Comparison of ENCODE assay signal across 26 cellular contexts in the genomic region with DNA sequence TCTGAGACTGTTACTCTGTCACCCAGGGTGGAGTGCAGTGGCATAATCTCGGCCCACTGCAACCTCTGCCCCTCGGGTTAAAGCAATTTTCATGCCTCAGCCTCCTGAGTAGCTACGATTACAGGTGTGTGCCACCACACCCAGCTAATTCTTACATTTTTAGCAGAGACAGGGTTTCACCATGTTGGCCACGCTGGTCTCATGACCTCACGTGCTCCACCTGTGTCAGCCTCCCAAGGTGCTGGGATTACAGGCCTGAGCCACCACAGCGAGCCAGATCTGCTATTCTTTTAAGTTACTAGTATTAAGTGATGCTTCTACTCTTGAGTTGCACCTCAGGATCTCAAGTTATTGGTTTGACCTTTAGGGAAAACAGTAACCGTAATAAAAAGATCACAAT. TPM values are rescaled to one million over a fixed set of nuclear protein-coding genes. Genes with fewer than 3 reads are reported as not detected.
DNase-seq lines count a peak whose midpoint lies in the region; ATAC-seq, FAIRE-seq and TF ChIP-seq lines count a peak whose summit lies in the region.
"Had no signal": no experiment of that assay in that cellular context is flagged by ENCODE, and none has a peak within 500 bp of the region (broad histone marks: within the 10 kb centered on the region; RNA-seq: fewer than 3 reads in every experiment).

No MANE protein-coding gene starts in this region.

- no peak for ATAC-seq in CD4-positive, CD25-positive, alpha-beta regulatory T cell (ENCODE audit: low read depth in 2 of 2)
- ATAC-seq in memory B cell (ENCODE audit: low read depth) (no peak), HG03439 (IDR thresholded peaks at IDR 0.05; ENCODE audit: unreplicated experiment) (no peak)
- no peak for ATAC-seq in activated CD8-positive, alpha-beta memory T cell treated with anti-CD3 and anti-CD28 coated beads, Interleukin-2, amount 10 ng/mL, durations not matched to agents 7 days and 5 days
- ATAC-seq: PC-3, Right ventricle myocardium inferior, SK-N-SH treated with all-trans-retinoic acid at 6 μM for 48 hours had no signal

- no peak overlapping the region for H3K27ac Mint-ChIP-seq in CD4-positive, CD25-positive, alpha-beta regulatory T cell
- peak overlapping the region; percentile 45 for H3K27ac Mint-ChIP-seq in memory B cell
- no peak overlapping the region for H3K27ac Mint-ChIP-seq in activated CD8-positive, alpha-beta memory T cell treated with anti-CD3 and anti-CD28 coated beads, Interleukin-2, amount 10 ng/mL, durations not matched to agents 7 days and 5 days
- H3K27ac Mint-ChIP-seq: HFFc6 had no signal

- no peaks in the 10 kb centered on the region for H3K9me3 Mint-ChIP-seq in CD4-positive, CD25-positive, alpha-beta regulatory T cell
- H3K9me3 Mint-ChIP-seq in memory B cell, result no peaks in the 10 kb centered on the region
- no peaks in the 10 kb centered on the region for H3K9me3 Mint-ChIP-seq in activated CD8-positive, alpha-beta memory T cell treated with anti-CD3 and anti-CD28 coated beads, Interleukin-2, amount 10 ng/mL, durations not matched to agents 7 days and 5 days (ENCODE audit: low read depth)
- H3K9me3 Mint-ChIP-seq: HFFc6 had no signal

- no peak for TF ChIP-seq POLR2A in GM12892 (IDR thresholded peaks at IDR 0.05; ENCODE audit: low read depth, low read length)

- peak; percentile 27 for FAIRE-seq in GM12892 (lab: Jason Lieb, UNC)
- no peak for FAIRE-seq in small intestine (lab: Jason Lieb, UNC)
- FAIRE-seq: GM12891 had no signal

- CTCF ChIA-PET in activated CD8-positive, alpha-beta memory T cell treated with anti-CD3 and anti-CD28 coated beads, Interleukin-2, amount 10 ng/mL, durations not matched to agents 7 days and 5 days (lab: Charles Lee), result interaction anchor here (1.2 kb wide), 1 partner anchor 10 kb away, joined by 3 read pairs; no protein-coding TSS in a partner anchor

- H3K4me3 Mint-ChIP-seq in CD4-positive, CD25-positive, alpha-beta regulatory T cell, result peak overlapping the region in 1 of 4 donors; percentile 45
- no peak overlapping the region for H3K4me3 Mint-ChIP-seq in memory B cell
- no peak overlapping the region for H3K4me3 Mint-ChIP-seq in activated CD8-positive, alpha-beta memory T cell treated with anti-CD3 and anti-CD28 coated beads, Interleukin-2, amount 10 ng/mL, durations not matched to agents 7 days and 5 days
- H3K4me3 Mint-ChIP-seq: HFFc6 had no signal

- no peaks in the 10 kb centered on the region for H3K27me3 ChIP-seq in CD4-positive, CD25-positive, alpha-beta regulatory T cell (ENCODE audit: control insufficient read depth, insufficient read depth, low read length)
- no peaks in the 10 kb centered on the region for H3K27me3 ChIP-seq in small intestine (ENCODE audit: control insufficient read depth in 2 of 2, insufficient read depth in 2 of 2, low read length in 2 of 2)
- H3K27me3 ChIP-seq: SJCRH30 had no signal

- no peaks in the 10 kb centered on the region for H3K27me3 Mint-ChIP-seq in CD4-positive, CD25-positive, alpha-beta regulatory T cell
- no peaks in the 10 kb centered on the region for H3K27me3 Mint-ChIP-seq in memory B cell
- H3K27me3 Mint-ChIP-seq in activated CD8-positive, alpha-beta memory T cell treated with anti-CD3 and anti-CD28 coated beads, Interleukin-2, amount 10 ng/mL, durations not matched to agents 7 days and 5 days, result no peaks in the 10 kb centered on the region

- H3K4me1 Mint-ChIP-seq in CD4-positive, CD25-positive, alpha-beta regulatory T cell, result peaks cover 45 to 65% (median 55%) of the 10 kb centered on the region in 4 donors
- H3K4me1 Mint-ChIP-seq in memory B cell, result peaks cover 22% of the 10 kb centered on the region
- peaks cover 43% of the 10 kb centered on the region for H3K4me1 Mint-ChIP-seq in activated CD8-positive, alpha-beta memory T cell treated with anti-CD3 and anti-CD28 coated beads, Interleukin-2, amount 10 ng/mL, durations not matched to agents 7 days and 5 days

- H3K36me3 ChIP-seq in CD4-positive, CD25-positive, alpha-beta regulatory T cell (ENCODE audit: control insufficient read depth, insufficient read depth, low read length), result peaks cover 21% of the 10 kb centered on the region
- H3K36me3 ChIP-seq in small intestine (ENCODE audit: control insufficient read depth in 2 of 2, insufficient read depth in 2 of 2, low read length in 2 of 2), result peaks cover 0 to 3% of the 10 kb centered on the region in 2 donors

- H3K36me3 Mint-ChIP-seq in CD4-positive, CD25-positive, alpha-beta regulatory T cell, result peaks cover 20% of the 10 kb centered on the region
- H3K36me3 Mint-ChIP-seq in memory B cell, result peaks cover 4% of the 10 kb centered on the region
- H3K36me3 Mint-ChIP-seq in activated CD8-positive, alpha-beta memory T cell treated with anti-CD3 and anti-CD28 coated beads, Interleukin-2, amount 10 ng/mL, durations not matched to agents 7 days and 5 days, result peaks cover 51% of the 10 kb centered on the region

- no peaks in the 10 kb centered on the region for H3K9me3 ChIP-seq in CD4-positive, CD25-positive, alpha-beta regulatory T cell (ENCODE audit: control insufficient read depth in 2 of 2, low read length in 2 of 2)
- H3K9me3 ChIP-seq in small intestine (ENCODE audit: control insufficient read depth, low read depth), result no peaks in the 10 kb centered on the region
- H3K9me3 ChIP-seq: HAP-1, SJCRH30 had no signal

- no peak for DNase-seq in CD4-positive, CD25-positive, alpha-beta regulatory T cell
- DNase-seq in GM12892 (ENCODE audit: insufficient read length) (no peak), memory B cell (ENCODE audit: low spot score in 2 of 2) (no peak), small intestine (peak; percentile 39)
- DNase-seq in activated CD4-positive, alpha-beta T cell treated with anti-CD3 and anti-CD28 coated beads, Interleukin-2, amount 50 U/mL, for 1 hour, result no peak
- no peak for DNase-seq in activated CD8-positive, alpha-beta memory T cell treated with anti-CD3 and anti-CD28 coated beads, Interleukin-2, amount 10 ng/mL, durations not matched to agents 7 days and 5 days
- DNase-seq: Calu3; DMS79 treated with DMSO at 0.1 percent for 48 hours; GF-D8; GOT3; HFFc6; MM.1S; NCI-H2029; NCI-H446; NCI-H524 treated with DMSO at 0.1 percent for 48 hours; NCI-H774; NK-92 treated with Interleukin-12 subunit alpha and Interleukin-12 subunit beta, amount 100 ng/mL, for 24 hours; PC-3; SJCRH30 had no signal

- peak overlapping the region; percentile 20 for H3K27ac ChIP-seq in CD4-positive, CD25-positive, alpha-beta regulatory T cell (ENCODE audit: insufficient read depth, low read length, poor library complexity, severe bottlenecking)
- H3K27ac ChIP-seq in small intestine (ENCODE audit: low read depth in 1 of 2, low read length in 1 of 2), result no peak overlapping the region
- H3K27ac ChIP-seq: C4-2B, KMS-11, SJCRH30 had no signal

- WGBS in small intestine, 3 donors, result 71 to 86% (median 73%) methylated on average over 7 of the region's 7 CpGs

- H3K4me3 ChIP-seq in CD4-positive, CD25-positive, alpha-beta regulatory T cell (ENCODE audit: low read depth, low read length), result no peak overlapping the region
- no peak overlapping the region for H3K4me3 ChIP-seq in small intestine (ENCODE audit: low read depth in 1 of 2, low read length in 2 of 2)
- H3K4me3 ChIP-seq: HAP-1, SJCRH30 had no signal

- peaks cover 47% of the 10 kb centered on the region for H3K4me1 ChIP-seq in CD4-positive, CD25-positive, alpha-beta regulatory T cell (ENCODE audit: control insufficient read depth, insufficient read depth, low read length, poor library complexity, severe bottlenecking)
- peaks cover 6 to 14% of the 10 kb centered on the region in 2 donors for H3K4me1 ChIP-seq in small intestine (ENCODE audit: control insufficient read depth in 2 of 2, insufficient read depth in 1 of 2, low read depth in 1 of 2, low read length in 1 of 2)

RNA-seq across cellular contexts. Expression of a gene that starts 23.0 kb away (rescaled TPM):
- total RNA-seq in CD4-positive, CD25-positive, alpha-beta regulatory T cell, result 360 TPM
- 100 to 1,000 TPM; 146 to 197 (median 177) TPM for polyA plus RNA-seq in CD4-positive, CD25-positive, alpha-beta regulatory T cell
- 41.5 TPM for polyA plus RNA-seq in GM12892 (2012; ENCODE audit: missing spikeins)
- polyA plus RNA-seq in small intestine, result 10 to 100 TPM; 11.1 to 20.0 (median 12.5) TPM
- 100 to 1,000 TPM; 110 to 127 TPM for total RNA-seq in activated CD8-positive, alpha-beta memory T cell treated with anti-CD3 and anti-CD28 coated beads, Interleukin-2, amount 10 ng/mL, durations not matched to agents 7 days and 5 days
